Comparison of ENCODE assay signal across 32 cellular contexts in the genomic region with DNA sequence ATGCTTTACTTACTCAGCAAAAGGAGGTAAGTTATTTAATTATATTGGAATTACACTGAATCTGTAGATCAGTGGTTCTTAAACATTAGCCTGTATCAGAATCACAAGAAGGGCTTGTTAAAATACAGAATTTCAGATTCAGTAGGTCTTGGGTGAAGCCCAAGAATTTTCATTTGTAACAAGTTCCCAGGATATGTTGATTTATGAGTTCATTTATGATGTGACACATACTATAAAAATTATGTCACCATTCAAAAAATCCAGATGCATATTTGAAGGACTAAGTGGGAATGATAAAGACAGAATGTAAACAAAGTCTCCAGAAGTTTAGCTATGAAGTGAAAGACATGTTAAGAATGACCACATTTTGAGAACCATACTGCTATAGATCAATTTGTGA. TPM values are rescaled to one million over a fixed set of nuclear protein-coding genes. Genes with fewer than 3 reads are reported as not detected.
DNase-seq lines count a peak whose midpoint lies in the region; ATAC-seq, FAIRE-seq and TF ChIP-seq lines count a peak whose summit lies in the region.
"Had no signal": no experiment of that assay in that cellular context is flagged by ENCODE, and none has a peak within 500 bp of the region (broad histone marks: within the 10 kb centered on the region; RNA-seq: fewer than 3 reads in every experiment).

No MANE protein-coding gene starts in this region.

- H3K4me3 Mint-ChIP-seq in astrocyte (ENCODE audit: unreplicated experiment) (no peak overlapping the region), mesothelial cell of epicardium (no peak overlapping the region)
- H3K4me3 Mint-ChIP-seq: activated T-helper 1 cell treated with anti-CD3 and anti-CD28 coated beads, Interleukin-12 subunit alpha, Interleukin-12 subunit beta, Interleukin-2, Interleukin-4 antibody, amounts not matched to agents 30 ng/mL and 10 ng/mL and 1 ng/mL, durations not matched to agents 14 hours and 24 hours and 36 hours; central memory CD8-positive, alpha-beta T cell; HFFc6; T-helper 17 cell had no signal

- POLR2A ChIA-PET in BJ (lab: Charles Lee): no interaction called here

- H3K36me3 ChIP-seq in BJ (ENCODE audit: control insufficient read depth, insufficient read depth, low read length) (peaks cover 3% of the 10 kb centered on the region; the same call in 1 of the 2 replicates), astrocyte (ENCODE audit: insufficient read depth, low read length) (peaks cover 6% of the 10 kb centered on the region)

- DNase-seq in BJ (ENCODE audit: low read depth) (peak; percentile 4), HS-27A (ENCODE audit: low read depth) (peak; percentile 19), astrocyte (ENCODE audit: low read depth) (peak; percentile 12), fibroblast of pulmonary artery (ENCODE audit: low read depth) (peak; percentile 25), mesothelial cell of epicardium (ENCODE audit: low spot score in 2 of 2, unreplicated experiment in 2 of 2) (no peak), left lobe of liver (ENCODE audit: low spot score) (no peak), NCI-H748 (lab: John Stamatoyannopoulos, UW; ENCODE audit: unreplicated experiment) (no peak)
- DNase-seq: activated CD4-positive, alpha-beta T cell treated with anti-CD3 and anti-CD28 coated beads, Interleukin-2, amount 50 U/mL, for 48 hours; activated CD8-positive, alpha-beta memory T cell treated with anti-CD3 and anti-CD28 coated beads, Interleukin-2, amount 50 U/mL, for 4 hours; activated naive CD4-positive, alpha-beta T cell treated with anti-CD3 and anti-CD28 coated beads, Interleukin-2, amount 50 U/mL, for 16 hours; aorta; BE2C; DMS153; dorsolateral prefrontal cortex; foreskin keratinocyte; heart right ventricle; HFFc6; NCI-H1092 treated with DMSO at 0.1 percent for 48 hours; NCI-H2029 treated with DMSO at 0.1 percent for 48 hours; NCI-H748 treated with DMSO at 0.1 percent for 48 hours; pancreas; stimulated activated CD4-positive, alpha-beta T cell treated with anti-CD3 and anti-CD28 coated beads, Interleukin-2, amount 100 ng/mL, for 24 hours; T-helper 17 cell; transverse colon had no signal

- no peaks in the 10 kb centered on the region for H3K4me1 Mint-ChIP-seq in astrocyte (ENCODE audit: low read depth, unreplicated experiment)
- H3K4me1 Mint-ChIP-seq in mesothelial cell of epicardium: no peaks in the 10 kb centered on the region
- H3K4me1 Mint-ChIP-seq: central memory CD8-positive, alpha-beta T cell; T-helper 17 cell had no signal

- H3K79me2 ChIP-seq in astrocyte (ENCODE audit: insufficient read depth, low read length): no peaks in the 10 kb centered on the region

- peaks cover 9% of the 10 kb centered on the region for H3K9me3 Mint-ChIP-seq in astrocyte (ENCODE audit: unreplicated experiment)
- H3K9me3 Mint-ChIP-seq in mesothelial cell of epicardium: peaks cover 40% of the 10 kb centered on the region
- H3K9me3 Mint-ChIP-seq: activated T-helper 1 cell treated with anti-CD3 and anti-CD28 coated beads, Interleukin-12 subunit alpha, Interleukin-12 subunit beta, Interleukin-2, Interleukin-4 antibody, amounts not matched to agents 30 ng/mL and 10 ng/mL and 1 ng/mL, durations not matched to agents 14 hours and 24 hours and 36 hours; central memory CD8-positive, alpha-beta T cell; HFFc6 had no signal

- H3K4me2 ChIP-seq in astrocyte (ENCODE audit: low read length): no peak overlapping the region
- H3K4me2 ChIP-seq: smooth muscle cell had no signal

- CTCF ChIA-PET in BJ (lab: Yijun Ruan, JAX): no interaction called here

- H3K36me3 Mint-ChIP-seq in astrocyte (ENCODE audit: low read depth, unreplicated experiment) (peaks cover 20% of the 10 kb centered on the region), mesothelial cell of epicardium (peaks cover 62% of the 10 kb centered on the region)

- H3K9ac ChIP-seq in astrocyte (ENCODE audit: low read length): no peak overlapping the region

- ATAC-seq in left lobe of liver (no peak), GM19397 (IDR thresholded peaks at IDR 0.05; ENCODE audit: unreplicated experiment) (no peak)
- ATAC-seq: activated CD4-positive, CD25-positive, alpha-beta regulatory T cell treated with anti-CD3 and anti-CD28 coated beads, Interleukin-2, amount 50 U/mL, for 24 hours; foreskin keratinocyte; heart right ventricle; pancreas; T-helper 17 cell had no signal

- no peak overlapping the region for H3K27ac Mint-ChIP-seq in astrocyte (ENCODE audit: unreplicated experiment)
- no peak overlapping the region for H3K27ac Mint-ChIP-seq in mesothelial cell of epicardium
- H3K27ac Mint-ChIP-seq: activated T-helper 1 cell treated with anti-CD3 and anti-CD28 coated beads, Interleukin-12 subunit alpha, Interleukin-12 subunit beta, Interleukin-2, Interleukin-4 antibody, amounts not matched to agents 30 ng/mL and 10 ng/mL and 1 ng/mL, durations not matched to agents 14 hours and 24 hours and 36 hours; HFFc6; T-helper 17 cell had no signal

- no peaks in the 10 kb centered on the region for H3K9me3 ChIP-seq in astrocyte (ENCODE audit: insufficient read depth, low read depth, low read length)
- H3K9me3 ChIP-seq: BE2C, pancreas, transverse colon had no signal

- H3K27me3 Mint-ChIP-seq in astrocyte (ENCODE audit: low read depth, unreplicated experiment) (no peaks in the 10 kb centered on the region), mesothelial cell of epicardium (ENCODE audit: low read depth) (no peaks in the 10 kb centered on the region)
- H3K27me3 Mint-ChIP-seq: central memory CD8-positive, alpha-beta T cell; T-helper 17 cell had no signal

- H3K27ac ChIP-seq in astrocyte (ENCODE audit: low read depth, low read length): no peak overlapping the region
- H3K27ac ChIP-seq: dorsolateral prefrontal cortex, foreskin keratinocyte, heart right ventricle, HL-60, pancreas, transverse colon had no signal

- H3K27me3 ChIP-seq in BJ (ENCODE audit: control insufficient read depth, insufficient read depth, low read length) (no peaks in the 10 kb centered on the region), astrocyte (ENCODE audit: insufficient read depth, low read length) (no peaks in the 10 kb centered on the region)
- H3K27me3 ChIP-seq: BE2C, dorsolateral prefrontal cortex, foreskin keratinocyte, heart right ventricle, pancreas, transverse colon had no signal

- no peak for FAIRE-seq in astrocyte (lab: Jason Lieb, UNC)
- FAIRE-seq: G401.6 had no signal

- no peak overlapping the region for H2AFZ ChIP-seq in astrocyte (ENCODE audit: low read depth, low read length)

- H3K4me3 ChIP-seq in BJ (ENCODE audit: low read depth, low read length): no peak overlapping the region
- H3K4me3 ChIP-seq in astrocyte (ENCODE audit: insufficient read depth, low read depth, low read length): no peak overlapping the region
- no peak overlapping the region for H3K4me3 ChIP-seq in fibroblast of pulmonary artery (replicated peaks; ENCODE audit: low read depth, low read length)
- H3K4me3 ChIP-seq: dorsolateral prefrontal cortex, heart right ventricle, lung, pancreas, smooth muscle cell, transverse colon had no signal

- H3K4me1 ChIP-seq in astrocyte (ENCODE audit: insufficient read depth, low read length): no peaks in the 10 kb centered on the region
- H3K4me1 ChIP-seq: foreskin keratinocyte, heart right ventricle, pancreas, transverse colon had no signal

- no peak for TF ChIP-seq CTCF in BJ (IDR thresholded peaks at IDR 0.05; ENCODE audit: insufficient read depth, low read depth, low read length)
- no peak for TF ChIP-seq CTCF in astrocyte (IDR thresholded peaks at IDR 0.05; ENCODE audit: insufficient read depth, low read depth, low read length)
- TF ChIP-seq CTCF in fibroblast of pulmonary artery (IDR thresholded peaks at IDR 0.05; ENCODE audit: low read length, missing control alignments): no peak
- no peak for TF ChIP-seq CTCF in mesothelial cell of epicardium (IDR thresholded peaks at IDR 0.05; ENCODE audit: unreplicated experiment)

- no peaks in the 10 kb centered on the region for H4K20me1 ChIP-seq in astrocyte (ENCODE audit: insufficient read depth, low read length)

RNA-seq across cellular contexts. Expression of gene HECTD2, which starts 52.3 kb away (rescaled TPM):
- polyA plus RNA-seq in BJ (2011; rRNA removed): 3.6 and 7.6 TPM in 2 replicates
- polyA minus RNA-seq in BJ (2011; rRNA and poly(A)+ RNA removed): 8.2 and 8.6 TPM in 2 replicates
- total RNA-seq in astrocyte (11.9 and 15.4 TPM in 2 replicates), mesothelial cell of epicardium (19.4 to 25.8 TPM (median 22.5 TPM) in 3 replicates), left lobe of liver (1.7 TPM)

Comparison
In these comparisons a context has a peak if more than half of its experiments do, and no peak if none do; other contexts are left out.
1. DNase-seq: peak in BJ (single experiment), HS-27A (single experiment), astrocyte (single experiment) and fibroblast of pulmonary artery (single experiment); none in mesothelial cell of epicardium (0 of 2), left lobe of liver (single experiment) and NCI-H748 (single experiment).